ENCODE assay signal across 12 cellular contexts in the genomic region with DNA sequence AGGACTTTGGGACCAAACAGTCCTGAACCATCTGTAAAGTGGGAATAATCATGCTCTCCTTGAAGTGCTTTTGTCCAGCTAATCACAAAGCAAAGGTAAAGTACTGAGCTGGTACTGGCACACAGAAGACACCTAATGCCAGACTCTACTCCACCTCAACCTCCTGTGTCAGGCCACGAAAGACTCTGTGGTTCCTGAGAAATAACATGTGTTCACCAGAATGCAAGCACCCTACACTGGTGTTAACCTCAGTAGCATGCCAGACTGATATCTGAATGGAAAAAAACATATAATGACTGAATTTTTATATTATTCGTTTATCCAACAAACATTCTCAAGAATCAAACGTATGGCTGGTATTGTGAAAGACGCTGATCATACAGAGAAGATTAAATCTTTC.
DNase-seq lines count a peak whose midpoint lies in the region; ATAC-seq, FAIRE-seq and TF ChIP-seq lines count a peak whose summit lies in the region.
"Had no signal": no experiment of that assay in that cellular context is flagged by ENCODE, and none has a peak within 500 bp of the region (broad histone marks: within the 10 kb centered on the region; RNA-seq: fewer than 3 reads in every experiment).

No MANE protein-coding gene starts in this region.

- TF ChIP-seq POLR2A in GM12891 (IDR thresholded peaks at IDR 0.05; ENCODE audit: low read depth, low read length): no peak

- peaks cover 64% of the 10 kb centered on the region for H3K4me1 ChIP-seq in PC-3 (ENCODE audit: insufficient read depth, low read length)

- no peak for TF ChIP-seq CTCF in PC-3 (conservative IDR thresholded peaks at IDR 0.05; ENCODE audit: low read depth, low read length)

- no TSS peak for BruUV-seq in PC-3 (replicated peaks; lab: Mats Ljungman, UMichigan)

- FAIRE-seq in GM12891 (lab: Jason Lieb, UNC): no peak

- H3K4me1 Mint-ChIP-seq in naive thymus-derived CD8-positive, alpha-beta T cell: peaks cover 17 to 52% (median 46%) of the 10 kb centered on the region in 4 donors

- H3K79me2 ChIP-seq in PC-3 (ENCODE audit: low read length): peaks cover 77% of the 10 kb centered on the region

- H2AFZ ChIP-seq in PC-3 (ENCODE audit: low read length): peak overlapping the region; percentile 32

- no peaks in the 10 kb centered on the region for H4K20me1 ChIP-seq in PC-3 (ENCODE audit: low read length)

- peak overlapping the region; percentile 60 for H3K4me3 ChIP-seq in PC-3 (ENCODE audit: low read length)

- H3K36me3 Mint-ChIP-seq in naive thymus-derived CD8-positive, alpha-beta T cell: no peaks in the 10 kb centered on the region

- DNase-seq in activated CD4-positive, CD25-positive, alpha-beta regulatory T cell (lab: John Stamatoyannopoulos, UW): no peak
- DNase-seq in PC-3: no peak
- DNase-seq in amniotic epithelial cell (ENCODE audit: low read depth): peak; percentile 68
- DNase-seq in naive thymus-derived CD8-positive, alpha-beta T cell: peak in 6 of 10 donors; percentile 5 to 48 (median 26)
- no peak for DNase-seq in DMS53 treated with DMSO at 0.1 percent for 48 hours (lab: John Stamatoyannopoulos, UW; ENCODE audit: unreplicated experiment)
- no peak for DNase-seq in amygdala (lab: John Stamatoyannopoulos, UW)
- DNase-seq in GM12891 (ENCODE audit: insufficient read length, low spot score): no peak
- DNase-seq: 8988T, NCI-H345, SK-N-SH had no signal

- no peaks in the 10 kb centered on the region for H3K9me2 ChIP-seq in PC-3 (replicated peaks; ENCODE audit: low read length)
- H3K9me2 ChIP-seq: SK-N-SH had no signal

- peak overlapping the region; percentile 68 to 95 (median 82) for H3K4me3 Mint-ChIP-seq in naive thymus-derived CD8-positive, alpha-beta T cell

- H3K9me3 ChIP-seq in PC-3 (ENCODE audit: low read length): no peaks in the 10 kb centered on the region
- H3K9me3 ChIP-seq: SK-N-SH had no signal

- peak overlapping the region; percentile 84 to 98 (median 94) for H3K27ac Mint-ChIP-seq in naive thymus-derived CD8-positive, alpha-beta T cell

- no peaks in the 10 kb centered on the region for H3K36me3 ChIP-seq in PC-3 (ENCODE audit: low read depth, low read length)

- H3K27ac ChIP-seq in PC-3 (ENCODE audit: low read length): peak overlapping the region; percentile 83
- H3K27ac ChIP-seq: KMS-11 had no signal

- H3K9me3 Mint-ChIP-seq in naive thymus-derived CD8-positive, alpha-beta T cell: no peaks in the 10 kb centered on the region

- peak overlapping the region; percentile 82 for H3K4me2 ChIP-seq in PC-3 (ENCODE audit: low read length)
- H3K4me2 ChIP-seq: SK-N-SH had no signal

- CTCF ChIA-PET in PC-3 (lab: Charles Lee): no interaction called here

- POLR2A ChIA-PET in PC-3 (lab: Charles Lee; ENCODE audit: unreplicated experiment): no interaction called here
- POLR2A ChIA-PET in naive thymus-derived CD8-positive, alpha-beta T cell (lab: Charles Lee): interaction anchor here (0.6 to 1.3 kb wide), 2 partner anchors 20 to 29 kb away, joined by 3 to 5 read pairs; no protein-coding TSS in a partner anchor

- H3K27me3 Mint-ChIP-seq in naive thymus-derived CD8-positive, alpha-beta T cell: no peaks in the 10 kb centered on the region

- intact Hi-C loops in PC-3 (cut with micrococcal nuclease): loop anchor here (5.0 kb wide), 2 partner anchors 33 to 98 kb away; no protein-coding TSS in a partner anchor

- no peaks in the 10 kb centered on the region for H3K27me3 ChIP-seq in PC-3 (ENCODE audit: low read length)

- H3F3A ChIP-seq in PC-3 (ENCODE audit: low read length, unreplicated experiment): peaks cover 10% of the 10 kb centered on the region

- peak; percentile 59 to 61 for ATAC-seq in activated CD4-positive, CD25-positive, alpha-beta regulatory T cell treated with anti-CD3 and anti-CD28 coated beads, Interleukin-2, amount 50 U/mL, for 24 hours
- ATAC-seq in PC-3: peak; percentile 8; the same call in 1 of the 2 replicates
- ATAC-seq in naive thymus-derived CD8-positive, alpha-beta T cell: peak; percentile 46 to 84

- H3K9ac ChIP-seq in PC-3 (ENCODE audit: low read length): peak overlapping the region; percentile 69
- H3K9ac ChIP-seq: KMS-11, SK-N-SH had no signal

TF ChIP-seq in GM12891, 5 proteins besides CTCF, POLR2A, EP300 and RAD21:
- TF ChIP-seq TAF1 (IDR thresholded peaks at IDR 0.05; ENCODE audit: low read depth, low read length) (no peak), POU2F2 (IDR thresholded peaks at IDR 0.05; ENCODE audit: low read depth, low read length) (no peak), SPI1 (IDR thresholded peaks at IDR 0.05; ENCODE audit: low read depth, low read length) (no peak), PAX5 (IDR thresholded peaks at IDR 0.05; ENCODE audit: insufficient read depth, low read length, severe bottlenecking) (no peak), POLR2AphosphoS5 (IDR thresholded peaks at IDR 0.05; ENCODE audit: low read depth, low read length) (no peak)

Comparison
In these comparisons a context has a peak if more than half of its experiments do, and no peak if none do; other contexts are left out.
1. ATAC-seq: peak in every context shown above with its lines; median percentile 65 in naive thymus-derived CD8-positive, alpha-beta T cell; 60 in activated CD4-positive, CD25-positive, alpha-beta regulatory T cell treated with anti-CD3 and anti-CD28 coated beads, Interleukin-2, amount 50 U/mL, for 24 hours; 8 in PC-3.
2. DNase-seq: peak in amniotic epithelial cell (single experiment) and naive thymus-derived CD8-positive, alpha-beta T cell (6 of 10); none in activated CD4-positive, CD25-positive, alpha-beta regulatory T cell (0 of 4), PC-3 (single experiment), DMS53 treated with DMSO at 0.1 percent for 48 hours (single experiment), amygdala (0 of 56) and GM12891 (single experiment).